Comparison of ENCODE assay signal across 22 cellular contexts in genomic region chr5:150534811-150535210, GRCh38.
"Had no signal": no experiment of that assay in that cellular context is flagged by ENCODE, and none has a peak within 500 bp of the region (broad histone marks: within the 10 kb centered on the region; RNA-seq: fewer than 3 reads in every experiment).

No MANE protein-coding gene starts in this region.

- DNase-seq: activated CD4-positive, alpha-beta T cell treated with anti-CD3 and anti-CD28 coated beads for 48 hours; activated CD4-positive, alpha-beta T cell treated with anti-CD3 and anti-CD28 coated beads, Interleukin-2, amount 50 U/mL, for 4 hours; activated CD4-positive, CD25-positive, alpha-beta regulatory T cell treated with anti-CD3 and anti-CD28 coated beads, Interleukin-2, amount 50 U/mL, for 72 hours; activated CD8-positive, alpha-beta memory T cell treated with anti-CD3 and anti-CD28 coated beads, Interleukin-2, amount 50 U/mL, for 48 hours; activated CD8-positive, alpha-beta T cell treated with anti-CD3 and anti-CD28 coated beads, Interleukin-2, amount 10 ng/mL, durations not matched to agents 7 days and 5 days; activated naive CD4-positive, alpha-beta T cell; activated naive CD8-positive, alpha-beta T cell treated with anti-CD3 and anti-CD28 coated beads for 36 hours; activated T-cell treated with anti-CD3 and anti-CD28 coated beads, Interleukin-2, amount 50 U/mL, for 1 hour; anterior cingulate cortex; caudate nucleus; KG1; NCI-H1092; NCI-H1417; NCI-H1930; NCI-H2171; NCI-H345; NCI-H510A; NCI-H526 treated with DMSO at 0.1 percent for 48 hours; NK-92 treated with Interleukin-12 subunit alpha and Interleukin-12 subunit beta, amount 100 ng/mL, for 24 hours; PC-3; SHP77 treated with DMSO at 0.1 percent for 48 hours had no signal

- ATAC-seq: activated CD8-positive, alpha-beta T cell treated with anti-CD3 and anti-CD28 coated beads, Interleukin-2, amount 10 ng/mL, durations not matched to agents 7 days and 5 days; PC-3; WTC11 had no signal
